Comparison of ENCODE assay signal across 8 cellular contexts in genomic region chr16:14301150-14302030, GRCh38.
DNase-seq lines count a peak whose midpoint lies in the region; ATAC-seq and TF ChIP-seq lines count a peak whose summit lies in the region.

No MANE protein-coding gene starts in this region.

- ATAC-seq in stimulated activated naive CD8-positive, alpha-beta T cell treated with anti-CD3 and anti-CD28 coated beads, Interleukin-15, Interleukin-2, amounts not matched to agents 100 U/mL and 50 U/mL, for 24 hours, result no peak
- no peak for ATAC-seq in HG02678 (IDR thresholded peaks at IDR 0.05; ENCODE audit: unreplicated experiment)

- DNase-seq in NCI-H1092 treated with DMSO at 0.1 percent for 48 hours (lab: John Stamatoyannopoulos, UW) (peak; percentile 43), NCI-H1092 (lab: John Stamatoyannopoulos, UW) (no peak), adrenal gland (peak in 6 of 7 donors; percentile 57 to 68 (median 62)), SKM-1 treated with dmso at 0.1 percent for 144 hours (lab: John Stamatoyannopoulos, UW; ENCODE audit: unreplicated experiment) (no peak)
- peak; percentile 28 for DNase-seq in stimulated activated naive CD8-positive, alpha-beta T cell treated with anti-CD3 and anti-CD28 coated beads, Interleukin-15, Interleukin-2, amounts not matched to agents 100 U/mL and 50 U/mL, for 24 hours

- WGBS in adrenal gland, 4 donors, result 0 to 3% (median 1%) methylated on average over 4 to 34 of the region's 34 CpGs

- intact Hi-C loops in adrenal gland (cut with DNase I), result loop anchor here (5.0 to 10.0 kb wide), 3 partner anchors 223 to 379 kb away; partner anchors contain the start of gene ERCC4 (in 1 of the 2)

- peak overlapping the region; percentile 13 to 100 (median 29) for H3K4me3 ChIP-seq in adrenal gland
- H3K4me3 ChIP-seq in iPS-18a (ENCODE audit: low read length), result peak overlapping the region; percentile 65

- no peaks in the 10 kb centered on the region for H3K36me3 ChIP-seq in KOPT-K1 (ENCODE audit: insufficient read depth, low read length)
- H3K36me3 ChIP-seq in adrenal gland (replicated peaks in 1 of 2), result no peaks in the 10 kb centered on the region
- no peaks in the 10 kb centered on the region for H3K36me3 ChIP-seq in iPS-18a (ENCODE audit: control insufficient read depth, low read depth, low read length)

- no peaks in the 10 kb centered on the region for H3K27me3 ChIP-seq in adrenal gland
- peaks cover 38% of the 10 kb centered on the region for H3K27me3 ChIP-seq in iPS-18a (ENCODE audit: control insufficient read depth, insufficient read depth, low read length)

- no peak for TF ChIP-seq CTCF in adrenal gland (IDR thresholded peaks at IDR 0.05)

- H3K27ac ChIP-seq in KOPT-K1 (ENCODE audit: low read depth, low read length, poor library complexity, severe bottlenecking), result peak overlapping the region; percentile 37
- H3K27ac ChIP-seq in adrenal gland, result peak overlapping the region; percentile 39 to 95 (median 84)
- H3K27ac ChIP-seq in iPS-18a (ENCODE audit: low read length), result no peak overlapping the region

- H3K4me1 ChIP-seq in adrenal gland (replicated peaks in 1 of 2) (peaks cover 15 to 31% of the 10 kb centered on the region in 2 donors), iPS-18a (ENCODE audit: control insufficient read depth, low read depth, low read length) (peaks cover 20% of the 10 kb centered on the region)

- no peak for TF ChIP-seq POLR2A in adrenal gland (IDR thresholded peaks at IDR 0.05)

- H3K9ac ChIP-seq in iPS-18a (ENCODE audit: low read length), result peak overlapping the region; percentile 17

- H3K9me3 ChIP-seq in KOPT-K1 (ENCODE audit: insufficient read depth, low read length, poor library complexity, severe bottlenecking), result no peaks in the 10 kb centered on the region
- no peaks in the 10 kb centered on the region for H3K9me3 ChIP-seq in adrenal gland (replicated peaks in 1 of 3)
- H3K9me3 ChIP-seq in iPS-18a (ENCODE audit: control insufficient read depth, low read depth, low read length), result no peaks in the 10 kb centered on the region

Comparison
In these comparisons a context has a peak if more than half of its experiments do, and no peak if none do; other contexts are left out.
1. DNase-seq: peak in NCI-H1092 treated with DMSO at 0.1 percent for 48 hours (single experiment), adrenal gland (6 of 7) and stimulated activated naive CD8-positive, alpha-beta T cell treated with anti-CD3 and anti-CD28 coated beads, Interleukin-15, Interleukin-2, amounts not matched to agents 100 U/mL and 50 U/mL, for 24 hours (single experiment); none in NCI-H1092 (single experiment) and SKM-1 treated with dmso at 0.1 percent for 144 hours (single experiment).